In genomic region chr6:119626884-119627619, GRCh38 we compare ENCODE assay signal across 26 cellular contexts.
DNase-seq lines count a peak whose midpoint lies in the region; ATAC-seq and TF ChIP-seq lines count a peak whose summit lies in the region.
"Had no signal": no experiment of that assay in that cellular context is flagged by ENCODE, and none has a peak within 500 bp of the region (broad histone marks: within the 10 kb centered on the region; RNA-seq: fewer than 3 reads in every experiment).

No MANE protein-coding gene starts in this region.

- POLR2A ChIA-PET in CD8-positive, alpha-beta memory T cell (lab: Charles Lee): no interaction called here
- POLR2A ChIA-PET in Caco-2 (lab: Charles Lee): no interaction called here

- DNase-seq in CD8-positive, alpha-beta memory T cell: no peak
- DNase-seq in OCI-M2 (lab: John Stamatoyannopoulos, UW; ENCODE audit: unreplicated experiment): peak; percentile 73
- DNase-seq in astrocyte of the hippocampus (ENCODE audit: low read depth, low spot score): peak; percentile 23
- DNase-seq in hepatocyte (ENCODE audit: low spot score): no peak
- DNase-seq in amygdala (lab: John Stamatoyannopoulos, UW): no peak
- DNase-seq in activated CD4-positive, alpha-beta T cell treated with anti-CD3 and anti-CD28 coated beads, Interleukin-2, amount 50 U/mL, for 4 hours: no peak
- DNase-seq in Caco-2: no peak
- DNase-seq: activated CD4-positive, alpha-beta T cell treated with anti-CD3 and anti-CD28 coated beads for 1 hour; activated CD8-positive, alpha-beta memory T cell treated with anti-CD3 and anti-CD28 coated beads for 24 hours; activated gamma-delta T cell treated with Interleukin-2 at 50 U/mL for 16 hours; activated T-cell treated with anti-CD3 and anti-CD28 coated beads, Interleukin-2, amount 50 U/mL, for 24 hours; amniotic stem cell; naive thymus-derived CD8-positive, alpha-beta T cell; NCI-H1105 treated with DMSO at 0.1 percent for 48 hours; NCI-H2081 treated with DMSO at 0.1 percent for 48 hours; ovary; SIG-M5; spleen; stimulated activated CD4-positive, alpha-beta T cell treated with anti-CD3 and anti-CD28 coated beads, Interleukin-4, amount 100 ng/mL, for 1 hour; SW 1271 had no signal

- intact Hi-C loops in Caco-2 (cut with micrococcal nuclease; ENCODE audit: unreplicated experiment): loop anchor here (10.0 kb wide), 1 partner anchor 272 kb away; no protein-coding TSS in a partner anchor

- WGBS in hepatocyte (ENCODE audit: low lambda C conversion rate, missing lambda C conversion rate): 72% methylated on average over 4 of the region's 4 CpGs

- no peaks in the 10 kb centered on the region for H4K20me1 ChIP-seq in hepatocyte (ENCODE audit: insufficient read depth, poor library complexity, severe bottlenecking)

- no peaks in the 10 kb centered on the region for H3K4me1 ChIP-seq in CD8-positive, alpha-beta memory T cell (ENCODE audit: insufficient read depth, low read length)
- H3K4me1 ChIP-seq in hepatocyte (ENCODE audit: insufficient read depth) (peaks cover 8% of the 10 kb centered on the region), Caco-2 (no peaks in the 10 kb centered on the region)
- H3K4me1 ChIP-seq: A549, right atrium auricular region, spleen had no signal

- H3K9me3 ChIP-seq in CD8-positive, alpha-beta memory T cell (ENCODE audit: low read length): no peaks in the 10 kb centered on the region
- H3K9me3 ChIP-seq in hepatocyte (ENCODE audit: low read depth) (no peaks in the 10 kb centered on the region), Caco-2 (no peaks in the 10 kb centered on the region)
- H3K9me3 ChIP-seq: A549, ovary, right atrium auricular region had no signal

- TF ChIP-seq CTCF in hepatocyte (IDR thresholded peaks at IDR 0.05; ENCODE audit: poor library complexity) (no peak), Caco-2 (IDR thresholded peaks at IDR 0.05; ENCODE audit: insufficient read depth in 1 of 2, low read depth in 1 of 2, low read length in 1 of 2, severe bottlenecking in 1 of 2, unreplicated experiment in 1 of 2) (no peak)

- no peak overlapping the region for H2AFZ ChIP-seq in hepatocyte

- H3K27me3 ChIP-seq in CD8-positive, alpha-beta memory T cell (ENCODE audit: insufficient read depth, low read length, poor library complexity, severe bottlenecking): no peaks in the 10 kb centered on the region
- H3K27me3 ChIP-seq in hepatocyte (no peaks in the 10 kb centered on the region), Caco-2 (replicated peaks; ENCODE audit: control insufficient read depth, insufficient read depth, low read length) (no peaks in the 10 kb centered on the region)
- H3K27me3 ChIP-seq: ovary, right atrium auricular region, spleen had no signal

- ATAC-seq in HG03432 (IDR thresholded peaks at IDR 0.05; ENCODE audit: unreplicated experiment): no peak
- ATAC-seq: A549; naive thymus-derived CD8-positive, alpha-beta T cell; stimulated activated memory B cell treated with anti-CD40 and anti-IgM and Interleukin-4, amounts not matched to agents 10 μg/mL and 1 μg/mL and 100 μg/mL, for 72 hours had no signal

- no peaks in the 10 kb centered on the region for H3K79me2 ChIP-seq in hepatocyte

- no peak overlapping the region for H3K4me2 ChIP-seq in hepatocyte
- H3K4me2 ChIP-seq: A549 had no signal

- H3K4me1 Mint-ChIP-seq in CD8-positive, alpha-beta memory T cell: no peaks in the 10 kb centered on the region
- H3K4me1 Mint-ChIP-seq in Caco-2 (ENCODE audit: low read depth, unreplicated experiment): no peaks in the 10 kb centered on the region
- H3K4me1 Mint-ChIP-seq: B cell; stimulated activated memory B cell treated with anti-CD40 and anti-IgM and Interleukin-4, amounts not matched to agents 10 μg/mL and 1 μg/mL and 100 μg/mL, for 72 hours had no signal

- H3K27me3 Mint-ChIP-seq in CD8-positive, alpha-beta memory T cell: peaks cover 3 to 29% of the 10 kb centered on the region in 2 donors
- no peaks in the 10 kb centered on the region for H3K27me3 Mint-ChIP-seq in Caco-2 (ENCODE audit: insufficient read depth, unreplicated experiment)
- H3K27me3 Mint-ChIP-seq: activated T-cell treated with anti-CD3 and anti-CD28 coated beads, Interleukin-2, amount 50 U/mL, for 24 hours; B cell; dendritic cell treated with granulocyte-macrophage colony-stimulating factor and Interleukin-4, amounts not matched to agents 40 ng/mL and 50 ng/mL, for 4 days; stimulated activated memory B cell treated with anti-CD40 and anti-IgM and Interleukin-4, amounts not matched to agents 10 μg/mL and 1 μg/mL and 100 μg/mL, for 72 hours had no signal

- H3K36me3 ChIP-seq in CD8-positive, alpha-beta memory T cell (ENCODE audit: insufficient read depth, low read length): no peaks in the 10 kb centered on the region
- H3K36me3 ChIP-seq in hepatocyte (replicated peaks; ENCODE audit: insufficient read depth, low read depth): no peaks in the 10 kb centered on the region
- H3K36me3 ChIP-seq in Caco-2 (ENCODE audit: control insufficient read depth, insufficient read depth, low read length): no peaks in the 10 kb centered on the region
- H3K36me3 ChIP-seq: ovary, right atrium auricular region, spleen had no signal

- no peak overlapping the region for H3K4me3 ChIP-seq in CD8-positive, alpha-beta memory T cell (ENCODE audit: low read length)
- H3K4me3 ChIP-seq in hepatocyte (no peak overlapping the region), Caco-2 (ENCODE audit: low read depth, low read length) (no peak overlapping the region)
- H3K4me3 ChIP-seq: A549, ovary, right atrium auricular region, spleen had no signal

- peaks cover 0 to 5% (median 2%) of the 10 kb centered on the region in 5 donors for H3K9me3 Mint-ChIP-seq in CD8-positive, alpha-beta memory T cell
- H3K9me3 Mint-ChIP-seq in Caco-2 (ENCODE audit: unreplicated experiment): no peaks in the 10 kb centered on the region
- H3K9me3 Mint-ChIP-seq: activated T-cell treated with anti-CD3 and anti-CD28 coated beads, Interleukin-2, amount 50 U/mL, for 24 hours; stimulated activated memory B cell treated with anti-CD40 and anti-IgM and Interleukin-4, amounts not matched to agents 10 μg/mL and 1 μg/mL and 100 μg/mL, for 72 hours had no signal

- no peak overlapping the region for H3K27ac Mint-ChIP-seq in CD8-positive, alpha-beta memory T cell
- no peak overlapping the region for H3K27ac Mint-ChIP-seq in Caco-2 (ENCODE audit: unreplicated experiment)
- H3K27ac Mint-ChIP-seq: activated T-cell treated with anti-CD3 and anti-CD28 coated beads, Interleukin-2, amount 50 U/mL, for 24 hours; B cell; dendritic cell treated with granulocyte-macrophage colony-stimulating factor and Interleukin-4, amounts not matched to agents 40 ng/mL and 50 ng/mL, for 4 days; naive thymus-derived CD8-positive, alpha-beta T cell; stimulated activated memory B cell treated with anti-CD40 and anti-IgM and Interleukin-4, amounts not matched to agents 10 μg/mL and 1 μg/mL and 100 μg/mL, for 72 hours had no signal

- BruUV-seq in Caco-2 (replicated peaks; lab: Mats Ljungman, UMichigan): no TSS peak

- H3K36me3 Mint-ChIP-seq in CD8-positive, alpha-beta memory T cell: peaks cover 0 to 4% (median 0%) of the 10 kb centered on the region in 3 donors
- H3K36me3 Mint-ChIP-seq in Caco-2 (ENCODE audit: insufficient read depth, unreplicated experiment): no peaks in the 10 kb centered on the region
- H3K36me3 Mint-ChIP-seq: stimulated activated memory B cell treated with anti-CD40 and anti-IgM and Interleukin-4, amounts not matched to agents 10 μg/mL and 1 μg/mL and 100 μg/mL, for 72 hours had no signal

- H3K4me3 Mint-ChIP-seq in CD8-positive, alpha-beta memory T cell: no peak overlapping the region
- no peak overlapping the region for H3K4me3 Mint-ChIP-seq in Caco-2 (ENCODE audit: unreplicated experiment)
- H3K4me3 Mint-ChIP-seq: activated T-cell treated with anti-CD3 and anti-CD28 coated beads, Interleukin-2, amount 50 U/mL, for 24 hours; B cell; dendritic cell treated with granulocyte-macrophage colony-stimulating factor and Interleukin-4, amounts not matched to agents 40 ng/mL and 50 ng/mL, for 4 days; naive thymus-derived CD8-positive, alpha-beta T cell; stimulated activated memory B cell treated with anti-CD40 and anti-IgM and Interleukin-4, amounts not matched to agents 10 μg/mL and 1 μg/mL and 100 μg/mL, for 72 hours had no signal

- H3K27ac ChIP-seq in CD8-positive, alpha-beta memory T cell (ENCODE audit: low read depth, low read length): peak overlapping the region; percentile 71
- peak overlapping the region; percentile 49 for H3K27ac ChIP-seq in hepatocyte
- H3K27ac ChIP-seq: A549, ovary, right atrium auricular region, spleen had no signal

- no peaks in the 10 kb centered on the region for H3K9me2 ChIP-seq in hepatocyte (replicated peaks; ENCODE audit: insufficient read depth)

- CTCF ChIA-PET in CD8-positive, alpha-beta memory T cell (lab: Charles Lee): no interaction called here
- CTCF ChIA-PET in Caco-2 (lab: Charles Lee): no interaction called here

Comparison
In these comparisons a context has a peak if more than half of its experiments do, and no peak if none do; other contexts are left out.
1. DNase-seq: peak in OCI-M2 (single experiment) and astrocyte of the hippocampus (single experiment); none in CD8-positive, alpha-beta memory T cell (0 of 5), hepatocyte (single experiment), amygdala (0 of 56), activated CD4-positive, alpha-beta T cell treated with anti-CD3 and anti-CD28 coated beads, Interleukin-2, amount 50 U/mL, for 4 hours (0 of 2) and Caco-2 (0 of 2).